Comparison of ENCODE assay signal across 8 cellular contexts in genomic region chr6:116444092-116444491, GRCh38. TPM values are rescaled to one million over a fixed set of nuclear protein-coding genes. Genes with fewer than 3 reads are reported as not detected.
DNase-seq lines count a peak whose midpoint lies in the region; ATAC-seq and TF ChIP-seq lines count a peak whose summit lies in the region.

No MANE protein-coding gene starts in this region.

- peaks cover 27% of the 10 kb centered on the region for H3K4me1 Mint-ChIP-seq in activated CD8-positive, alpha-beta memory T cell treated with anti-CD3 and anti-CD28 coated beads, Interleukin-2, amount 10 ng/mL, durations not matched to agents 7 days and 5 days
- peaks cover 31 to 41% of the 10 kb centered on the region in 2 donors for H3K4me1 Mint-ChIP-seq in natural killer cell treated with Interleukin-12 subunit alpha and Interleukin-12 subunit beta and Interleukin-15 and Interleukin-18, amount 100 ng/mL, for 72 hours (ENCODE audit: low read depth in 2 of 2)

- no peak overlapping the region for H3K4me3 ChIP-seq in choroid plexus epithelial cell (ENCODE audit: low read depth, low read length)

- CTCF ChIA-PET in activated CD8-positive, alpha-beta memory T cell treated with anti-CD3 and anti-CD28 coated beads, Interleukin-2, amount 10 ng/mL, durations not matched to agents 7 days and 5 days (lab: Charles Lee), result interaction anchor here (0.7 to 3.4 kb wide), 8 partner anchors 9 to 164 kb away, joined by 3 to 11 read pairs (median 4); partner anchors contain the start of gene TSPYL1

- TF ChIP-seq CTCF in choroid plexus epithelial cell (conservative IDR thresholded peaks at IDR 0.05; ENCODE audit: low read depth, low read length), result peak; percentile 64

- no peak overlapping the region for H3K27ac Mint-ChIP-seq in activated CD8-positive, alpha-beta memory T cell treated with anti-CD3 and anti-CD28 coated beads, Interleukin-2, amount 10 ng/mL, durations not matched to agents 7 days and 5 days
- peak overlapping the region; percentile 48 to 64 for H3K27ac Mint-ChIP-seq in natural killer cell treated with Interleukin-12 subunit alpha and Interleukin-12 subunit beta and Interleukin-15 and Interleukin-18, amount 100 ng/mL, for 72 hours

- DNase-seq in activated CD8-positive, alpha-beta memory T cell treated with anti-CD3 and anti-CD28 coated beads, Interleukin-2, amount 10 ng/mL, durations not matched to agents 7 days and 5 days, result no peak
- no peak for DNase-seq in activated CD8-positive, alpha-beta memory T cell treated with anti-CD3 and anti-CD28 coated beads, Interleukin-2, amount 50 U/mL, for 4 hours
- DNase-seq in NCI-H748 (lab: John Stamatoyannopoulos, UW; ENCODE audit: unreplicated experiment) (peak; percentile 21), choroid plexus epithelial cell (ENCODE audit: low read depth) (peak; percentile 78), HK-2 (ENCODE audit: unreplicated experiment) (no peak)
- DNase-seq in natural killer cell treated with Interleukin-12 subunit alpha and Interleukin-12 subunit beta and Interleukin-15 and Interleukin-18, amount 100 ng/mL, for 72 hours (ENCODE audit: low spot score), result no peak

- ATAC-seq in activated CD8-positive, alpha-beta memory T cell treated with anti-CD3 and anti-CD28 coated beads, Interleukin-2, amount 10 ng/mL, durations not matched to agents 7 days and 5 days, result peak; percentile 74
- peak; percentile 55 for ATAC-seq in HG02610 (IDR thresholded peaks at IDR 0.05; ENCODE audit: unreplicated experiment)
- no peak for ATAC-seq in natural killer cell treated with Interleukin-12 subunit alpha and Interleukin-12 subunit beta and Interleukin-15 and Interleukin-18, amount 100 ng/mL, for 72 hours
- ATAC-seq in HG03196 (IDR thresholded peaks at IDR 0.05; ENCODE audit: unreplicated experiment), result no peak

- no peak overlapping the region for H3K4me3 Mint-ChIP-seq in activated CD8-positive, alpha-beta memory T cell treated with anti-CD3 and anti-CD28 coated beads, Interleukin-2, amount 10 ng/mL, durations not matched to agents 7 days and 5 days
- H3K4me3 Mint-ChIP-seq in natural killer cell treated with Interleukin-12 subunit alpha and Interleukin-12 subunit beta and Interleukin-15 and Interleukin-18, amount 100 ng/mL, for 72 hours, result no peak overlapping the region

- peaks cover 19% of the 10 kb centered on the region for H3K27me3 Mint-ChIP-seq in activated CD8-positive, alpha-beta memory T cell treated with anti-CD3 and anti-CD28 coated beads, Interleukin-2, amount 10 ng/mL, durations not matched to agents 7 days and 5 days
- H3K27me3 Mint-ChIP-seq in natural killer cell treated with Interleukin-12 subunit alpha and Interleukin-12 subunit beta and Interleukin-15 and Interleukin-18, amount 100 ng/mL, for 72 hours, result peaks cover 10 to 12% of the 10 kb centered on the region in 2 donors

- no peaks in the 10 kb centered on the region for H3K9me3 Mint-ChIP-seq in activated CD8-positive, alpha-beta memory T cell treated with anti-CD3 and anti-CD28 coated beads, Interleukin-2, amount 10 ng/mL, durations not matched to agents 7 days and 5 days (ENCODE audit: low read depth)
- no peaks in the 10 kb centered on the region for H3K9me3 Mint-ChIP-seq in natural killer cell treated with Interleukin-12 subunit alpha and Interleukin-12 subunit beta and Interleukin-15 and Interleukin-18, amount 100 ng/mL, for 72 hours

- H3K36me3 Mint-ChIP-seq in activated CD8-positive, alpha-beta memory T cell treated with anti-CD3 and anti-CD28 coated beads, Interleukin-2, amount 10 ng/mL, durations not matched to agents 7 days and 5 days, result no peaks in the 10 kb centered on the region
- H3K36me3 Mint-ChIP-seq in natural killer cell treated with Interleukin-12 subunit alpha and Interleukin-12 subunit beta and Interleukin-15 and Interleukin-18, amount 100 ng/mL, for 72 hours, result no peaks in the 10 kb centered on the region

RNA-seq across cellular contexts. Expression of gene CALHM6, which starts 17.1 kb away (rescaled TPM):
- total RNA-seq in activated CD8-positive, alpha-beta memory T cell treated with anti-CD3 and anti-CD28 coated beads, Interleukin-2, amount 10 ng/mL, durations not matched to agents 7 days and 5 days, result 10 to 100 TPM in 1 of 2 experiments, 1 to 10 TPM in 1; 3.8 to 13.8 TPM
- total RNA-seq in natural killer cell treated with Interleukin-12 subunit alpha and Interleukin-12 subunit beta and Interleukin-15 and Interleukin-18, amount 100 ng/mL, for 72 hours, result 1 to 10 TPM; 8.0 to 9.6 TPM

Comparison
In these comparisons a context has a peak if more than half of its experiments do, and no peak if none do; other contexts are left out.
1. ATAC-seq: peak in activated CD8-positive, alpha-beta memory T cell treated with anti-CD3 and anti-CD28 coated beads, Interleukin-2, amount 10 ng/mL, durations not matched to agents 7 days and 5 days (single experiment) and HG02610 (single experiment); none in natural killer cell treated with Interleukin-12 subunit alpha and Interleukin-12 subunit beta and Interleukin-15 and Interleukin-18, amount 100 ng/mL, for 72 hours (0 of 2) and HG03196 (single experiment).
2. DNase-seq: peak in NCI-H748 (single experiment) and choroid plexus epithelial cell (single experiment); none in activated CD8-positive, alpha-beta memory T cell treated with anti-CD3 and anti-CD28 coated beads, Interleukin-2, amount 10 ng/mL, durations not matched to agents 7 days and 5 days (single experiment), activated CD8-positive, alpha-beta memory T cell treated with anti-CD3 and anti-CD28 coated beads, Interleukin-2, amount 50 U/mL, for 4 hours (single experiment), natural killer cell treated with Interleukin-12 subunit alpha and Interleukin-12 subunit beta and Interleukin-15 and Interleukin-18, amount 100 ng/mL, for 72 hours (single experiment) and HK-2 (single experiment).